Comparison of ENCODE assay signal across 8 cellular contexts in the genomic region with DNA sequence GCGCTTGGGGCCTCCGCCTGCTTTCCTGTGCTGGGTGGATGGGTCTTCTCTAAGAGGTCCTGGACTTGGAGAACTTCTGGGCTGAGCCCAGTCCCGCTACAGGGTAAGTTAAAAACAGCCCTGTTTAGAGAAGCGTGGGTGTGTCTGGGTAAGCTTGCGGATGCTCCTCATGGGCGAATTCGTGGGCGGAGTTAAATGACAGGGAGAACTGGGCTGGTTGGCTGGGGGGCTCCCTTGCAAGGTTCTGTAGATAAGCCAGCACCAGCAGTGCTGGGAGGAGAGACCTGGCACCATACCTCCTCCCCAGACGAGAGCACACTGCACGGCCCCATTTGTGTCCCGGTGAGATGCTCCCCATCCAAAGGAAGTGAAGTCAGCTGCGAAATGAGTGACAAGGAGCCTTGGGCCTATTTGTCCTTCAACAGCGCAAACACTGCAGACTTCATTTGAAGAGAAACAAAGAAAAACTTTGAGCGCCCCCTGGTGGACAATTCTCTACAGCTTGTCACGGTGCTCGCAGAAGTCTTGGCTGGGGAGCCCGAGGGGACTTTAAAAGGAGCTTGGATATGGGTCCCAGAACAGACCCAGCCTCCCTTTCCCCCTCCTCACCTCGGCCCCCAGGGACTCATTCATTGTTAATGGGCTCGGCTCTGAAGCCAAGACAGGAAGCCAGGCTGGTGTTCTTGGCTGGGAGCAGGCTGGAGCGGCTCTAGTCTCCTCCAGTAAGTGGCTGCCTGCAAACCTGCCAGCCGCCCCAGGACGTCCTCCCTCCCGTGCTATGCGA. TPM values are rescaled to one million over a fixed set of nuclear protein-coding genes. Genes with fewer than 3 reads are reported as not detected.
DNase-seq lines count a peak whose midpoint lies in the region; ATAC-seq and TF ChIP-seq lines count a peak whose summit lies in the region.

No MANE protein-coding gene starts in this region.

- no peaks in the 10 kb centered on the region for H3K9me3 ChIP-seq in PC-9 (ENCODE audit: insufficient read depth, low read depth)

- ATAC-seq in natural killer cell treated with Interleukin-12 subunit alpha and Interleukin-12 subunit beta and Interleukin-15 and Interleukin-18, amount 100 ng/mL, for 72 hours: peak; percentile 46 to 64
- ATAC-seq in stimulated activated naive B cell treated with anti-CD40 and anti-IgM and Interleukin-4, amounts not matched to agents 10 μg/mL and 1 μg/mL and 100 μg/mL, for 72 hours (replicated peaks): peak; percentile 82 to 83

- no peaks in the 10 kb centered on the region for H3K36me3 Mint-ChIP-seq in activated T-cell treated with anti-CD3 and anti-CD28 coated beads, Interleukin-2, amount 50 U/mL, for 24 hours (ENCODE audit: low read depth)
- no peaks in the 10 kb centered on the region for H3K36me3 Mint-ChIP-seq in natural killer cell treated with Interleukin-12 subunit alpha and Interleukin-12 subunit beta and Interleukin-15 and Interleukin-18, amount 100 ng/mL, for 72 hours
- H3K36me3 Mint-ChIP-seq in stimulated activated naive B cell treated with anti-CD40 and anti-IgM and Interleukin-4, amounts not matched to agents 10 μg/mL and 1 μg/mL and 100 μg/mL, for 72 hours: no peaks in the 10 kb centered on the region

- H3K4me1 Mint-ChIP-seq in activated T-cell treated with anti-CD3 and anti-CD28 coated beads, Interleukin-2, amount 50 U/mL, for 24 hours (ENCODE audit: low read depth): peaks cover 6% of the 10 kb centered on the region
- no peaks in the 10 kb centered on the region for H3K4me1 Mint-ChIP-seq in natural killer cell treated with Interleukin-12 subunit alpha and Interleukin-12 subunit beta and Interleukin-15 and Interleukin-18, amount 100 ng/mL, for 72 hours (ENCODE audit: low read depth in 2 of 2)
- H3K4me1 Mint-ChIP-seq in stimulated activated naive B cell treated with anti-CD40 and anti-IgM and Interleukin-4, amounts not matched to agents 10 μg/mL and 1 μg/mL and 100 μg/mL, for 72 hours: peaks cover 13 to 21% of the 10 kb centered on the region in 2 donors

- H3K4me3 ChIP-seq in KMS-11 (IDR thresholded peaks at IDR 0.05; ENCODE audit: insufficient read depth, low read depth, low read length) (no peak overlapping the region), PC-9 (no peak overlapping the region), fibroblast of mammary gland (ENCODE audit: control insufficient read depth, low read depth, low read length) (no peak overlapping the region)

- H3K4me2 ChIP-seq in KMS-11 (0 out of 2 replicates have a peak overlapping the region, but pooled peaks have one; percentile 2), PC-9 (no peak overlapping the region)

- no peak overlapping the region for H3K27ac Mint-ChIP-seq in activated T-cell treated with anti-CD3 and anti-CD28 coated beads, Interleukin-2, amount 50 U/mL, for 24 hours
- H3K27ac Mint-ChIP-seq in natural killer cell treated with Interleukin-12 subunit alpha and Interleukin-12 subunit beta and Interleukin-15 and Interleukin-18, amount 100 ng/mL, for 72 hours: no peak overlapping the region
- H3K27ac Mint-ChIP-seq in stimulated activated naive B cell treated with anti-CD40 and anti-IgM and Interleukin-4, amounts not matched to agents 10 μg/mL and 1 μg/mL and 100 μg/mL, for 72 hours: no peak overlapping the region

- H3K9me2 ChIP-seq in PC-9 (ENCODE audit: insufficient read depth): no peaks in the 10 kb centered on the region

- H3K4me1 ChIP-seq in KMS-11 (ENCODE audit: low read depth, poor library complexity, severe bottlenecking) (peaks cover 4% of the 10 kb centered on the region), PC-9 (replicated peaks; ENCODE audit: insufficient read depth) (no peaks in the 10 kb centered on the region)

- intact Hi-C loops in PC-9 (cut with micrococcal nuclease; ENCODE audit: unreplicated experiment): loop anchor here (1.0 to 10.0 kb wide), 4 partner anchors 184 to 626 kb away; a partner anchor contains a TSS

- H3K9ac ChIP-seq in KMS-11: no peak overlapping the region

- H3K79me2 ChIP-seq in KMS-11 (ENCODE audit: insufficient read depth, low read depth) (no peaks in the 10 kb centered on the region), PC-9 (ENCODE audit: low read depth) (no peaks in the 10 kb centered on the region)

- no peaks in the 10 kb centered on the region for H4K20me1 ChIP-seq in KMS-11 (ENCODE audit: insufficient read depth)
- 0 out of 2 replicates have a peak, but pooled peaks cover 7% of the 10 kb centered on the region for H4K20me1 ChIP-seq in PC-9 (ENCODE audit: insufficient read depth)

- H3K36me3 ChIP-seq in KMS-11 (ENCODE audit: insufficient read depth) (no peaks in the 10 kb centered on the region), PC-9 (ENCODE audit: low read depth) (no peaks in the 10 kb centered on the region)

- peak; percentile 90 for TF ChIP-seq CTCF in KMS-11 (conservative IDR thresholded peaks at IDR 0.05; ENCODE audit: low read depth, low read length)
- TF ChIP-seq CTCF in PC-9 (conservative IDR thresholded peaks at IDR 0.05): peak; percentile 95
- TF ChIP-seq CTCF in fibroblast of mammary gland (conservative IDR thresholded peaks at IDR 0.05; ENCODE audit: control insufficient read depth, insufficient read depth, low read depth, low read length): peak; percentile 67

- H3F3A ChIP-seq in PC-9 (ENCODE audit: insufficient read depth, low read depth): no peaks in the 10 kb centered on the region

- H3K27ac ChIP-seq in KMS-11: no peak overlapping the region
- no peak overlapping the region for H3K27ac ChIP-seq in PC-9

- H2AFZ ChIP-seq in KMS-11 (ENCODE audit: low read depth) (no peak overlapping the region; the same call in 1 of the 2 replicates), PC-9 (no peak overlapping the region)

- H3K27me3 Mint-ChIP-seq in activated T-cell treated with anti-CD3 and anti-CD28 coated beads, Interleukin-2, amount 50 U/mL, for 24 hours: no peaks in the 10 kb centered on the region
- peaks cover 0 to 19% of the 10 kb centered on the region in 2 donors for H3K27me3 Mint-ChIP-seq in natural killer cell treated with Interleukin-12 subunit alpha and Interleukin-12 subunit beta and Interleukin-15 and Interleukin-18, amount 100 ng/mL, for 72 hours
- peaks cover 10 to 41% of the 10 kb centered on the region in 2 donors for H3K27me3 Mint-ChIP-seq in stimulated activated naive B cell treated with anti-CD40 and anti-IgM and Interleukin-4, amounts not matched to agents 10 μg/mL and 1 μg/mL and 100 μg/mL, for 72 hours

- CTCF ChIA-PET in PC-9 (lab: Charles Lee): interaction anchor here (0.6 to 0.9 kb wide), 3 partner anchors 289 to 833 kb away, joined by 3 to 5 read pairs (median 3); no protein-coding TSS in a partner anchor

- no peaks in the 10 kb centered on the region for H3K27me3 ChIP-seq in KMS-11 (ENCODE audit: insufficient read depth, low read depth)
- peaks cover 46% of the 10 kb centered on the region for H3K27me3 ChIP-seq in PC-9 (ENCODE audit: insufficient read depth, low read depth)

- POLR2A ChIA-PET in PC-9 (lab: Charles Lee; ENCODE audit: unreplicated experiment): interaction anchor here (0.7 kb wide), 1 partner anchor 20 kb away, joined by 3 read pairs; no protein-coding TSS in a partner anchor

- H3K9me3 Mint-ChIP-seq in activated T-cell treated with anti-CD3 and anti-CD28 coated beads, Interleukin-2, amount 50 U/mL, for 24 hours: no peaks in the 10 kb centered on the region
- no peaks in the 10 kb centered on the region for H3K9me3 Mint-ChIP-seq in natural killer cell treated with Interleukin-12 subunit alpha and Interleukin-12 subunit beta and Interleukin-15 and Interleukin-18, amount 100 ng/mL, for 72 hours
- H3K9me3 Mint-ChIP-seq in stimulated activated naive B cell treated with anti-CD40 and anti-IgM and Interleukin-4, amounts not matched to agents 10 μg/mL and 1 μg/mL and 100 μg/mL, for 72 hours: no peaks in the 10 kb centered on the region

- DNase-seq in SIG-M5 treated with dmso at 0.1 percent for 504 hours (lab: John Stamatoyannopoulos, UW; ENCODE audit: unreplicated experiment): peak; percentile 63
- no peak for DNase-seq in SIG-M5 (lab: John Stamatoyannopoulos, UW)
- peak; percentile 59 to 69 for DNase-seq in PC-9
- DNase-seq in activated T-cell treated with anti-CD3 and anti-CD28 coated beads, Interleukin-2, amount 50 U/mL, for 24 hours: peak; percentile 82
- DNase-seq in fibroblast of mammary gland (ENCODE audit: low read depth): peak; percentile 75
- DNase-seq in natural killer cell treated with Interleukin-12 subunit alpha and Interleukin-12 subunit beta and Interleukin-15 and Interleukin-18, amount 100 ng/mL, for 72 hours (ENCODE audit: low spot score): peak; percentile 82
- peak; percentile 64 for DNase-seq in stimulated activated naive B cell treated with anti-CD40 and anti-IgM and Interleukin-4, amounts not matched to agents 10 μg/mL and 1 μg/mL and 100 μg/mL, for 72 hours

- no TSS peak for BruUV-seq in PC-9 (replicated peaks; lab: Mats Ljungman, UMichigan)

- no peak overlapping the region for H3K4me3 Mint-ChIP-seq in activated T-cell treated with anti-CD3 and anti-CD28 coated beads, Interleukin-2, amount 50 U/mL, for 24 hours
- no peak overlapping the region for H3K4me3 Mint-ChIP-seq in natural killer cell treated with Interleukin-12 subunit alpha and Interleukin-12 subunit beta and Interleukin-15 and Interleukin-18, amount 100 ng/mL, for 72 hours
- H3K4me3 Mint-ChIP-seq in stimulated activated naive B cell treated with anti-CD40 and anti-IgM and Interleukin-4, amounts not matched to agents 10 μg/mL and 1 μg/mL and 100 μg/mL, for 72 hours: no peak overlapping the region

RNA-seq across cellular contexts. Expression of a gene that starts 39.5 kb away (rescaled TPM):
- 0.46 and 1.1 TPM in 2 replicates for total RNA-seq in PC-9 (2021)
- 10 to 100 TPM in 1 of 2 donors, 1 to 10 TPM in 1; 3.2 to 12.2 TPM for total RNA-seq in natural killer cell treated with Interleukin-12 subunit alpha and Interleukin-12 subunit beta and Interleukin-15 and Interleukin-18, amount 100 ng/mL, for 72 hours
